22 cellular contexts compared by ENCODE assay signal in genomic region chr5:3197237-3197636, GRCh38.
DNase-seq lines count a peak whose midpoint lies in the region; ATAC-seq and TF ChIP-seq lines count a peak whose summit lies in the region.
"Had no signal": no experiment of that assay in that cellular context is flagged by ENCODE, and none has a peak within 500 bp of the region (broad histone marks: within the 10 kb centered on the region; RNA-seq: fewer than 3 reads in every experiment).

No MANE protein-coding gene starts in this region.

- no peak overlapping the region for H3K9ac ChIP-seq in H9 (ENCODE audit: extremely low read depth, insufficient read length, low read length)

- intact Hi-C loops in uterus (cut with DNase I; ENCODE audit: low total_unique reads) = no loop called here
- intact Hi-C loops in lower lobe of right lung (cut with DNase I) = no loop called here

- H3K4me3 ChIP-seq in iPS-11a (ENCODE audit: low read depth, low read length) = peak overlapping the region; percentile 9
- H3K4me3 ChIP-seq in neuron (ENCODE audit: low read length) = peak overlapping the region; percentile 28
- H3K4me3 ChIP-seq in uterus = no peak overlapping the region
- H3K4me3 ChIP-seq in lower lobe of right lung = no peak overlapping the region
- H3K4me3 ChIP-seq: GM12878, prostate gland, thoracic aorta had no signal

- H3K27ac Mint-ChIP-seq in H9 = no peak overlapping the region
- no peak overlapping the region for H3K27ac Mint-ChIP-seq in activated naive CD8-positive, alpha-beta T cell treated with anti-CD3 and anti-CD28 coated beads for 36 hours
- H3K27ac Mint-ChIP-seq: activated B cell treated with CpG ODN at 0.5 μM for 24 hours; activated CD4-positive, alpha-beta memory T cell treated with anti-CD3 and anti-CD28 coated beads for 36 hours; CD8-positive, alpha-beta T cell; memory B cell; naive thymus-derived CD8-positive, alpha-beta T cell; stimulated activated memory B cell treated with anti-CD40 and anti-IgM and Interleukin-4, amounts not matched to agents 10 μg/mL and 1 μg/mL and 100 μg/mL, for 72 hours had no signal

- TF ChIP-seq CTCF in H9 (conservative IDR thresholded peaks at IDR 0.05) (no peak), uterus (IDR thresholded peaks at IDR 0.05) (no peak), lower lobe of right lung (IDR thresholded peaks at IDR 0.05) (no peak)

- H3K36me3 ChIP-seq in neuron (ENCODE audit: insufficient read depth, low read length) (no peaks in the 10 kb centered on the region), uterus (no peaks in the 10 kb centered on the region), lower lobe of right lung (no peaks in the 10 kb centered on the region)
- H3K36me3 ChIP-seq: prostate gland, thoracic aorta had no signal

- no peak overlapping the region for H4K5ac ChIP-seq in H9 (ENCODE audit: insufficient read length, low read depth, low read length)

- no peaks in the 10 kb centered on the region for H3K36me3 Mint-ChIP-seq in H9 (ENCODE audit: insufficient read depth in 1 of 3, low read depth in 3 of 3)
- no peaks in the 10 kb centered on the region for H3K36me3 Mint-ChIP-seq in activated naive CD8-positive, alpha-beta T cell treated with anti-CD3 and anti-CD28 coated beads for 36 hours
- H3K36me3 Mint-ChIP-seq: activated CD4-positive, alpha-beta memory T cell treated with anti-CD3 and anti-CD28 coated beads for 36 hours; CD8-positive, alpha-beta T cell; memory B cell; naive thymus-derived CD8-positive, alpha-beta T cell; stimulated activated memory B cell treated with anti-CD40 and anti-IgM and Interleukin-4, amounts not matched to agents 10 μg/mL and 1 μg/mL and 100 μg/mL, for 72 hours had no signal

- H2BK15ac ChIP-seq in H9 (ENCODE audit: low read depth, low read length) = no peak overlapping the region

- H3K27ac ChIP-seq in H9 (ENCODE audit: insufficient read length, low read depth, low read length) (no peak overlapping the region), uterus (no peak overlapping the region), lower lobe of right lung (no peak overlapping the region)
- H3K27ac ChIP-seq: prostate gland, RWPE1, thoracic aorta had no signal

- H3K9me3 ChIP-seq in H9 (ENCODE audit: control insufficient read depth, low read depth, low read length) (no peaks in the 10 kb centered on the region), neuron (ENCODE audit: low read length) (no peaks in the 10 kb centered on the region), uterus (no peaks in the 10 kb centered on the region), lower lobe of right lung (no peaks in the 10 kb centered on the region)
- H3K9me3 ChIP-seq: prostate gland, thoracic aorta had no signal

- H3K23me2 ChIP-seq in H9 (ENCODE audit: insufficient read length, low read depth, low read length, poor library complexity, severe bottlenecking) = peaks cover 9% of the 10 kb centered on the region

- H3K4me1 ChIP-seq in H9 (ENCODE audit: insufficient read depth, low read length) (no peaks in the 10 kb centered on the region), neuron (ENCODE audit: insufficient read depth, low read length) (peaks cover 37% of the 10 kb centered on the region), uterus (no peaks in the 10 kb centered on the region), lower lobe of right lung (no peaks in the 10 kb centered on the region)
- H3K4me1 ChIP-seq: prostate gland had no signal

- H3K9me3 Mint-ChIP-seq in H9 = no peaks in the 10 kb centered on the region; a peak in 1 of 5 replicates
- H3K9me3 Mint-ChIP-seq in activated naive CD8-positive, alpha-beta T cell treated with anti-CD3 and anti-CD28 coated beads for 36 hours = no peaks in the 10 kb centered on the region
- H3K9me3 Mint-ChIP-seq: activated B cell treated with CpG ODN at 0.5 μM for 24 hours; activated CD4-positive, alpha-beta memory T cell treated with anti-CD3 and anti-CD28 coated beads for 36 hours; CD8-positive, alpha-beta T cell; memory B cell; stimulated activated memory B cell treated with anti-CD40 and anti-IgM and Interleukin-4, amounts not matched to agents 10 μg/mL and 1 μg/mL and 100 μg/mL, for 72 hours had no signal

- WGBS in H9 (ENCODE audit: extremely low coverage, insufficient read length, low lambda C conversion rate) = no CpG with 5 or more reads among the region's 10 CpGs

- peak overlapping the region; percentile 68 to 82 for H3K4me3 Mint-ChIP-seq in H9
- no peak overlapping the region for H3K4me3 Mint-ChIP-seq in activated naive CD8-positive, alpha-beta T cell treated with anti-CD3 and anti-CD28 coated beads for 36 hours
- H3K4me3 Mint-ChIP-seq: activated B cell treated with CpG ODN at 0.5 μM for 24 hours; activated CD4-positive, alpha-beta memory T cell treated with anti-CD3 and anti-CD28 coated beads for 36 hours; CD8-positive, alpha-beta T cell; memory B cell; naive thymus-derived CD8-positive, alpha-beta T cell; stimulated activated memory B cell treated with anti-CD40 and anti-IgM and Interleukin-4, amounts not matched to agents 10 μg/mL and 1 μg/mL and 100 μg/mL, for 72 hours had no signal

- no peak overlapping the region for H2BK120ac ChIP-seq in H9 (ENCODE audit: low read depth, low read length, poor library complexity, severe bottlenecking)

- H2BK5ac ChIP-seq in H9 (ENCODE audit: insufficient read length, low read length) = no peak overlapping the region

- no peaks in the 10 kb centered on the region for H3K79me2 ChIP-seq in H9 (ENCODE audit: insufficient read depth, low read length)

- H3T11ph ChIP-seq in H9 (ENCODE audit: low read length) = no peak overlapping the region

- no peak overlapping the region for H2AK5ac ChIP-seq in H9 (ENCODE audit: insufficient read length, low read length)

- no peaks in the 10 kb centered on the region for H4K20me1 ChIP-seq in H9 (ENCODE audit: control insufficient read depth, insufficient read depth, insufficient read length)

- H3K18ac ChIP-seq in H9 (ENCODE audit: insufficient read length, low read depth, low read length) = no peak overlapping the region

- no peak overlapping the region for H3K14ac ChIP-seq in H9 (ENCODE audit: insufficient read depth, low read length)

- H3K4me1 Mint-ChIP-seq in H9 = peaks cover 54 to 57% of the 10 kb centered on the region in 2 experiments
- peaks cover 5% of the 10 kb centered on the region for H3K4me1 Mint-ChIP-seq in activated naive CD8-positive, alpha-beta T cell treated with anti-CD3 and anti-CD28 coated beads for 36 hours
- H3K4me1 Mint-ChIP-seq: activated B cell treated with CpG ODN at 0.5 μM for 24 hours; memory B cell; stimulated activated memory B cell treated with anti-CD40 and anti-IgM and Interleukin-4, amounts not matched to agents 10 μg/mL and 1 μg/mL and 100 μg/mL, for 72 hours had no signal

- no peak overlapping the region for H3K4ac ChIP-seq in H9 (ENCODE audit: low read depth, low read length)

- H4K91ac ChIP-seq in H9 (ENCODE audit: insufficient read length, low read depth, low read length) = no peak overlapping the region

- no peak overlapping the region for H2BK12ac ChIP-seq in H9 (ENCODE audit: insufficient read length, low read depth, low read length)

- peak overlapping the region; percentile 82 for H3K4me2 ChIP-seq in H9 (ENCODE audit: insufficient read depth, insufficient read length, low read length)

- H3K27me3 Mint-ChIP-seq in H9 (ENCODE audit: low read depth) = peaks cover 50% of the 10 kb centered on the region
- H3K27me3 Mint-ChIP-seq in activated naive CD8-positive, alpha-beta T cell treated with anti-CD3 and anti-CD28 coated beads for 36 hours = peaks cover 51% of the 10 kb centered on the region
- H3K27me3 Mint-ChIP-seq: memory B cell had no signal

- no peak overlapping the region for H2BK20ac ChIP-seq in H9 (ENCODE audit: low read depth, low read length, poor library complexity, severe bottlenecking)

- H3K79me1 ChIP-seq in H9 (ENCODE audit: insufficient read depth, low read depth, low read length, poor library complexity, severe bottlenecking) = no peaks in the 10 kb centered on the region

- no peak overlapping the region for H3K23ac ChIP-seq in H9 (ENCODE audit: insufficient read length, low read depth, low read length)

- H4K8ac ChIP-seq in H9 (replicated peaks; ENCODE audit: insufficient read length, low read depth, low read length) = no peak overlapping the region

- TF ChIP-seq POLR2A in uterus (IDR thresholded peaks at IDR 0.05) = no peak

- H3K56ac ChIP-seq in H9 (ENCODE audit: insufficient read length, low read depth, low read length) = no peak overlapping the region

- H3K27me3 ChIP-seq in H9 (ENCODE audit: insufficient read depth, low read length) (no peaks in the 10 kb centered on the region; the same call in 1 of the 2 replicates), neuron (ENCODE audit: insufficient read depth, low read length) (no peaks in the 10 kb centered on the region), uterus (peaks cover 0 to 10% of the 10 kb centered on the region in 2 donors), lower lobe of right lung (ENCODE audit: low read depth) (peaks cover 23% of the 10 kb centered on the region)

- no peak for ATAC-seq in lower lobe of right lung
- ATAC-seq: CD8-positive, alpha-beta T cell; GM12878; naive thymus-derived CD8-positive, alpha-beta T cell; stimulated activated memory B cell treated with anti-CD40 and anti-IgM and Interleukin-4, amounts not matched to agents 10 μg/mL and 1 μg/mL and 100 μg/mL, for 72 hours had no signal

- DNase-seq in H9 (no peak), astrocyte of the hippocampus (ENCODE audit: low read depth, low spot score) (peak; percentile 37), uterus (no peak), lower lobe of right lung (no peak)
- DNase-seq in activated naive CD8-positive, alpha-beta T cell treated with anti-CD3 and anti-CD28 coated beads for 36 hours = no peak
- no peak for DNase-seq in stimulated activated naive CD4-positive, alpha-beta T cell treated with Interleukin-2 at 50 U/mL for 16 hours (lab: John Stamatoyannopoulos, UW)
- DNase-seq: activated B cell treated with CpG ODN at 0.5 μM for 24 hours; activated CD4-positive, alpha-beta memory T cell treated with anti-CD3 and anti-CD28 coated beads for 36 hours; activated gamma-delta T cell treated with Interleukin-2 at 50 U/mL for 16 hours; activated T-cell treated with anti-CD3 and anti-CD28 coated beads for 4 hours; amniotic stem cell; CD8-positive, alpha-beta T cell; naive thymus-derived CD8-positive, alpha-beta T cell; T-helper 9 cell had no signal

- H2AFZ ChIP-seq in H9 (ENCODE audit: low read length) (no peak overlapping the region), neuron (ENCODE audit: low read depth, low read length) (peak overlapping the region; percentile 65)

Comparison
In these comparisons a context has a peak if more than half of its experiments do, and no peak if none do; other contexts are left out.
1. H3K4me3 ChIP-seq: peak in iPS-11a (single experiment) and neuron (single experiment); none in uterus (0 of 2) and lower lobe of right lung (single experiment).